In genomic region chr1:241615043-241615974, GRCh38 we compare ENCODE assay signal across 18 cellular contexts. TPM values are rescaled to one million over a fixed set of nuclear protein-coding genes. Genes with fewer than 3 reads are reported as not detected.
DNase-seq lines count a peak whose midpoint lies in the region; ATAC-seq and TF ChIP-seq lines count a peak whose summit lies in the region.
"Had no signal": no experiment of that assay in that cellular context is flagged by ENCODE, and none has a peak within 500 bp of the region (broad histone marks: within the 10 kb centered on the region; RNA-seq: fewer than 3 reads in every experiment).

No MANE protein-coding gene starts in this region.

- intact Hi-C loops in Panc1 (cut with micrococcal nuclease; ENCODE audit: unreplicated experiment) = no loop called here

- in situ Hi-C loops in Caki2 (cut with HindIII; ENCODE audit: low pct_unique_long_range_greater_than_20kb, low sequenced_read_pairs) (loop anchor here (10.0 kb wide), 1 partner anchor 219 kb away; no protein-coding TSS in a partner anchor), Panc1 (cut with HindIII; ENCODE audit: low pct_unique_long_range_greater_than_20kb, low sequenced_read_pairs) (loop anchor here (10.0 kb wide), 1 partner anchor 91 kb away; no protein-coding TSS in a partner anchor)

- DNase-seq in Caki2 (ENCODE audit: low read depth) = peak; percentile 89
- DNase-seq in Panc1 (ENCODE audit: low read depth, low spot score) = no peak
- peak; percentile 20 for DNase-seq in fibroblast of mammary gland (ENCODE audit: low read depth)
- no peak for DNase-seq in H4 (ENCODE audit: low spot score)
- DNase-seq in OCI-M2 (lab: John Stamatoyannopoulos, UW; ENCODE audit: unreplicated experiment) = no peak
- DNase-seq: activated naive CD8-positive, alpha-beta T cell treated with anti-CD3 and anti-CD28 coated beads, Interleukin-2, amount 10 ng/mL, durations not matched to agents 7 days and 5 days; head of caudate nucleus; NCI-H82; stimulated activated CD4-positive, alpha-beta T cell treated with anti-CD3 and anti-CD28 coated beads, Interleukin-15, amount 100 ng/mL, for 24 hours; testis had no signal

- no peaks in the 10 kb centered on the region for H3K9me3 ChIP-seq in Panc1 (ENCODE audit: control insufficient read depth, insufficient read depth, low read depth, low read length)
- H3K9me3 ChIP-seq: testis had no signal

- no TSS peak for BruUV-seq in Panc1 (replicated peaks; lab: Mats Ljungman, UMichigan)

- POLR2A ChIA-PET in Panc1 (lab: Charles Lee) = interaction anchor here (0.6 kb wide), 2 partner anchors 8 to 101 kb away, joined by 5 to 6 read pairs; no protein-coding TSS in a partner anchor

- no peak for TF ChIP-seq CTCF in Panc1 (IDR thresholded peaks at IDR 0.05)
- TF ChIP-seq CTCF in fibroblast of mammary gland (conservative IDR thresholded peaks at IDR 0.05; ENCODE audit: control insufficient read depth, insufficient read depth, low read depth, low read length) = no peak

- H3K4me1 ChIP-seq in Panc1 (ENCODE audit: control insufficient read depth, insufficient read depth, low read length) (peaks cover 29% of the 10 kb centered on the region), rectal smooth muscle tissue (ENCODE audit: control insufficient read depth, insufficient read depth, low read length) (no peaks in the 10 kb centered on the region)

- H3K36me3 ChIP-seq in Panc1 (ENCODE audit: control insufficient read depth, insufficient read depth, low read length) (no peaks in the 10 kb centered on the region), rectal smooth muscle tissue (ENCODE audit: control insufficient read depth, insufficient read depth, low read length) (no peaks in the 10 kb centered on the region)

- CTCF ChIA-PET in Panc1 (lab: Charles Lee) = interaction anchor here (0.7 kb wide), 1 partner anchor 110 kb away, joined by 6 read pairs; no protein-coding TSS in a partner anchor

- no peak overlapping the region for H3K9ac ChIP-seq in rectal smooth muscle tissue (ENCODE audit: low read length)

- no peak overlapping the region for H3K4me3 ChIP-seq in Panc1 (ENCODE audit: low read depth in 2 of 2, low read length in 2 of 2)
- no peak overlapping the region for H3K4me3 ChIP-seq in fibroblast of mammary gland (ENCODE audit: control insufficient read depth, low read depth, low read length)
- H3K4me3 ChIP-seq in rectal smooth muscle tissue (ENCODE audit: low read length) = peak overlapping the region; percentile 42
- H3K4me3 ChIP-seq: testis had no signal

- ATAC-seq in Panc1 (peak; percentile 84), GM21529 (IDR thresholded peaks at IDR 0.05; ENCODE audit: unreplicated experiment) (no peak), HG02885 (IDR thresholded peaks at IDR 0.05; ENCODE audit: poor library complexity, unreplicated experiment) (no peak)
- ATAC-seq: Right ventricle myocardium inferior had no signal

- H3K27me3 ChIP-seq in Panc1 (ENCODE audit: control insufficient read depth, insufficient read depth, low read length) (no peaks in the 10 kb centered on the region), rectal smooth muscle tissue (ENCODE audit: control insufficient read depth, insufficient read depth, low read length) (no peaks in the 10 kb centered on the region)
- H3K27me3 ChIP-seq: testis had no signal

- H3K27ac ChIP-seq in Panc1 (ENCODE audit: low read length) (peak overlapping the region; percentile 68; the same call in 1 of the 2 replicates), rectal smooth muscle tissue (ENCODE audit: low read depth, low read length) (no peak overlapping the region)
- H3K27ac ChIP-seq: testis had no signal

RNA-seq across cellular contexts. Expression of gene CHML, which starts 24.9 kb away (rescaled TPM):
- total RNA-seq in Caki2 (2014; rRNA removed; shearing (Covaris generic); ENCODE audit: low replicate concordance) = 1.7 and 9.3 TPM in 2 replicates
- 19.3 TPM for total RNA-seq in Panc1 (2021; ENCODE audit: unreplicated experiment)
- 13.6 TPM for polyA plus RNA-seq in Panc1 (2012; ENCODE audit: insufficient read length)
- 6.7 and 8.6 TPM in 2 replicates for total RNA-seq in H4 (2014; rRNA removed; shearing (Covaris generic))

RNA-seq across cellular contexts. Expression of gene OPN3, which starts 24.9 kb away (rescaled TPM):
- 82.9 and 106 TPM in 2 replicates for total RNA-seq in Caki2 (2014; rRNA removed; shearing (Covaris generic); ENCODE audit: low replicate concordance)
- 34.0 TPM for total RNA-seq in Panc1 (2021; ENCODE audit: unreplicated experiment)
- 53.0 TPM for polyA plus RNA-seq in Panc1 (2012; ENCODE audit: insufficient read length)
- 59.6 and 64.0 TPM in 2 replicates for total RNA-seq in H4 (2014; rRNA removed; shearing (Covaris generic))

RNA-seq across cellular contexts. Expression of gene WDR64, which starts 36.8 kb away (rescaled TPM):
- total RNA-seq in Caki2 (2014; rRNA removed; shearing (Covaris generic); ENCODE audit: low replicate concordance) = not detected in 2 replicates
- not detected for total RNA-seq in Panc1 (2021; ENCODE audit: unreplicated experiment)
- polyA plus RNA-seq in Panc1 (2012; ENCODE audit: insufficient read length) = not detected
- not detected in 2 replicates for total RNA-seq in H4 (2014; rRNA removed; shearing (Covaris generic))
- total RNA-seq: posterior vena cava; Right ventricle myocardium inferior; T-helper 2 cell treated with Interferon-gamma antibody and Interleukin-4, amounts not matched to agents 100 ng/mL and 5 ng/mL, for 36 hours had no signal
- polyA plus RNA-seq: esophagus, keratinocyte had no signal

Comparison
In these comparisons a context has a peak if more than half of its experiments do, and no peak if none do; other contexts are left out.
1. DNase-seq: peak in Caki2 (single experiment) and fibroblast of mammary gland (single experiment); none in Panc1 (single experiment), H4 (single experiment) and OCI-M2 (single experiment).